ENCODE assay signal across 8 cellular contexts in the genomic region with DNA sequence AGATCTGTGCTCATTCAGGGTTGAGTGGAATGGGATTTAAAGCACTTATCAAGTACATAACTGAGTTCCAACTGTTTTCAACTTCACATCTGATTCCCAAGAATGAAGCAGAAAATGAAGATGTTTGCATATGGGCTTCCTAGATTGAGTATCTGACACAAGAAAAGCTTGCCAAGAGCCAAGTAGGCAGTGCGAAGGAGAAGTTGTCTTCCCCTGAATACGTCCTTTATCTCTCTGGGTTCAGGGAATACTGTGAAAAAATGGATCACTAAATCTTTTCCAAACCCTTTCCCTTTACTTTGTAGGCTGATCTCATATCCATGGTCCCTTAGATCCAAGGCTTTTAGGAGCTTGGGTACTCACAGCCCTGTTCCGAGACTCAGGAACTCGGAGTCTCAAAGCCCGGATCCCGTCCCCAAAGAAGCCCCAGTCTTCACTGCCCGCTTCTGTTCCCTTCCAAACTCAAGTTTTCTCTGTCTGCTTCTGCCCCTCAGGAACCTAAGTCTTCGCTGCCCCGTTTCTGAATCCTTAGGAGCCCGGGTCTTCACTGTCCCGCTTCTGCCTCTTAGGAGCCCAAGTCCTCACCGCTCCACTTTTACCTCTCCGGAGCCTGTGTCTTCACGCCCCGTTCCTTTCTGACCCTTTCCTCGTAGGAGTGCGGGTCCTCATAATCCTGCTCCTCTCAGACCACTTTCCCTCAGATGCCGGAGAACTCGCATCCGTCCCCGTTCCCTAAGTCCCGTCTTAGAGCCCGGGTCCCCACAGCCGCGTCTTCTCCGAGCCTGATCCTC. TPM values are rescaled to one million over a fixed set of nuclear protein-coding genes. Genes with fewer than 3 reads are reported as not detected.
A peak's percentile ranks its signal among the peaks of the same experiment; 100 is the strongest.
DNase-seq lines count a peak whose midpoint lies in the region; ATAC-seq and TF ChIP-seq lines count a peak whose summit lies in the region.

No MANE protein-coding gene starts in this region.

- H3K4me1 ChIP-seq in ovary (ENCODE audit: insufficient read depth): peaks cover 5% of the 10 kb centered on the region

- no peaks in the 10 kb centered on the region for H3K9me3 Mint-ChIP-seq in T-helper 2 cell treated with Interferon-gamma antibody and Interleukin-4, amounts not matched to agents 5 μg/mL and 100 μg/mL, for 36 hours

- no peaks in the 10 kb centered on the region for H3K9me3 ChIP-seq in ovary

- WGBS in ovary, 3 donors: 0 to 1% (median 1%) methylated on average over 26 of the region's 26 CpGs

- peak; percentile 20 for ATAC-seq in HG03045 (IDR thresholded peaks at IDR 0.05; ENCODE audit: unreplicated experiment)

- H3K4me3 Mint-ChIP-seq in T-helper 2 cell treated with Interferon-gamma antibody and Interleukin-4, amounts not matched to agents 5 μg/mL and 100 μg/mL, for 36 hours: peak overlapping the region; percentile 98

- peaks cover 36% of the 10 kb centered on the region for H3K4me1 Mint-ChIP-seq in T-helper 2 cell treated with Interferon-gamma antibody and Interleukin-4, amounts not matched to agents 5 μg/mL and 100 μg/mL, for 36 hours (ENCODE audit: low read depth)

- TF ChIP-seq EP300 in ovary (IDR thresholded peaks at IDR 0.05): no peak

- peak overlapping the region; percentile 100 for H3K27ac Mint-ChIP-seq in T-helper 2 cell treated with Interferon-gamma antibody and Interleukin-4, amounts not matched to agents 5 μg/mL and 100 μg/mL, for 36 hours

- H3K27me3 Mint-ChIP-seq in T-helper 2 cell treated with Interferon-gamma antibody and Interleukin-4, amounts not matched to agents 5 μg/mL and 100 μg/mL, for 36 hours (ENCODE audit: low read depth): no peaks in the 10 kb centered on the region

- no peaks in the 10 kb centered on the region for H3K36me3 ChIP-seq in ovary

- TF ChIP-seq CTCF in ovary (IDR thresholded peaks at IDR 0.05): no peak

- peak; percentile 59 for DNase-seq in NCI-H2227 (lab: John Stamatoyannopoulos, UW; ENCODE audit: unreplicated experiment)
- no peak for DNase-seq in NCI-H2227 treated with DMSO at 0.1 percent for 48 hours (lab: John Stamatoyannopoulos, UW)
- DNase-seq in T-helper 2 cell treated with Interferon-gamma antibody and Interleukin-4, amounts not matched to agents 5 μg/mL and 100 μg/mL, for 36 hours (ENCODE audit: low spot score): no peak
- DNase-seq in fibroblast of the conjunctiva (ENCODE audit: low read depth): peak; percentile 8
- DNase-seq in ovary: no peak
- DNase-seq in GOT3 (lab: John Stamatoyannopoulos, UW): no peak
- DNase-seq in kidney glomerular epithelial cell (lab: John Stamatoyannopoulos, UW): no peak

- peak overlapping the region; percentile 53 for H3K4me3 ChIP-seq in ovary

- TF ChIP-seq POLR2A in ovary (IDR thresholded peaks at IDR 0.05): no peak

- H3K27ac ChIP-seq in ovary: peak overlapping the region; percentile 46 to 80

- intact Hi-C loops in ovary (cut with DNase I): loop anchor here in 2 of 4 donors (5.0 kb wide), 1 partner anchor 95 kb away; the partner anchor contains the start of gene YTHDF2 (in 2 of the 2)

- H3K27me3 ChIP-seq in ovary: no peaks in the 10 kb centered on the region

- H3K36me3 Mint-ChIP-seq in T-helper 2 cell treated with Interferon-gamma antibody and Interleukin-4, amounts not matched to agents 5 μg/mL and 100 μg/mL, for 36 hours (ENCODE audit: low read depth): peaks cover 3% of the 10 kb centered on the region

RNA-seq across cellular contexts. Expression of gene TAF12, which starts 0.6 kb away (rescaled TPM):
- total RNA-seq in ovary: 10 to 100 TPM; 15.4 to 26.4 (median 18.4) TPM
- polyA plus RNA-seq in ovary: 10 to 100 TPM; 21.7 to 39.4 TPM

RNA-seq across cellular contexts. Expression of gene RNU11, which starts 6.1 kb away (rescaled TPM):
- not detected for total RNA-seq in ovary
- polyA plus RNA-seq in ovary: not detected

RNA-seq across cellular contexts. Expression of gene GMEB1, which starts 26.3 kb away (rescaled TPM):
- total RNA-seq in ovary: 10 to 100 TPM in 5 of 7 donors, 1 to 10 TPM in 2; 6.3 to 18.3 (median 14.7) TPM
- 10 to 100 TPM in 1 of 2 donors, 1 to 10 TPM in 1; 6.8 to 13.2 TPM for polyA plus RNA-seq in ovary

RNA-seq across cellular contexts. Expression of gene RAB42, which starts 50.2 kb away (rescaled TPM):
- 1 to 10 TPM in 2 of 7 donors, under 1 TPM in 4, not detected in 1; 0.36 to 4.2 (median 0.89) TPM for total RNA-seq in ovary
- 1 to 10 TPM in 1 of 2 donors, under 1 TPM in 1; 0.82 to 1.3 TPM for polyA plus RNA-seq in ovary

Comparison
In these comparisons a context has a peak if more than half of its experiments do, and no peak if none do; other contexts are left out.
1. DNase-seq: peak in NCI-H2227 (single experiment) and fibroblast of the conjunctiva (single experiment); none in NCI-H2227 treated with DMSO at 0.1 percent for 48 hours (single experiment), T-helper 2 cell treated with Interferon-gamma antibody and Interleukin-4, amounts not matched to agents 5 μg/mL and 100 μg/mL, for 36 hours (single experiment), ovary (0 of 5), GOT3 (single experiment) and kidney glomerular epithelial cell (single experiment).